Comparison of ENCODE assay signal across 19 cellular contexts in the genomic region with DNA sequence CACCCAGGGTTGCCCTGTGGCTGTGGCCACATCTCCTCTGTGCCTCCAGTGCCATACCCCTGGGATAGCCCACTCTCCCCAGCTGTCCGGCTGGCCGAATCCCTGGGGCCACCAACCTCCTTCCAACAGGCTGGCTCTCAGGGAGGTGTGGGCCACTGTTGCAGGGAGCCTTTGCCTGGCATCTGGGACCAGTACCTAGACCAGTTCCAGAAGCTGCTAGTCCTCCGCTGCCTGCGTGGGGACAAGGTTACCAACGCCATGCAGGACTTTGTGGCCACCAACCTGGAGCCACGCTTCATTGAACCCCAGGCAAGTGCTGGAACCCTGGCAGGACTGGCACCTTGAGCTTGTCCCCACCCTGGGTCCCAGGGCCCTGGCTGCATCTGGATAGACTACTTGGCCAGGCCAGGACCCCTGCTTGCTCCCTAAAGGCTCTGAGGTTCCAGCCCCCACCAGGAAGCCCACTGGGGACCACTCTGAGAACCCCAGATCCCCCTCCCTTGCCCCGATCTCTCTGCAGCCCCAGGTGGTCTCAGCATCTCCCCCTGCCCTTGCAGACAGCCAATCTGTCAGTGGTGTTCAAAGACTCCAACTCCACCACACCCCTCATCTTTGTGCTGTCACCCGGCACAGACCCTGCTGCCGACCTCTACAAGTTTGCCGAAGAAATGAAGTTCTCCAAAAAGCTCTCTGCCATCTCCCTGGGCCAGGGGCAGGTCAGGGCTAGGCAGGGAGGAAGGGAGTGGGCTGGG. TPM values are rescaled to one million over a fixed set of nuclear protein-coding genes. Genes with fewer than 3 reads are reported as not detected.
A peak's percentile ranks its signal among the peaks of the same experiment; 100 is the strongest.
DNase-seq lines count a peak whose midpoint lies in the region; ATAC-seq, FAIRE-seq and TF ChIP-seq lines count a peak whose summit lies in the region.
"Had no signal": no experiment of that assay in that cellular context is flagged by ENCODE, and none has a peak within 500 bp of the region (broad histone marks: within the 10 kb centered on the region; RNA-seq: fewer than 3 reads in every experiment).

No MANE protein-coding gene starts in this region.

- TF ChIP-seq RAD21 in HepG2 (CRISPR knock-in tag; IDR thresholded peaks at IDR 0.05): no peak

- WGBS in right lobe of liver (ENCODE audit: insufficient coverage, low coverage, low lambda C conversion rate, missing lambda C conversion rate): 92% methylated on average over 5 of the region's 10 CpGs
- WGBS in HepG2 (ENCODE audit: low lambda C conversion rate): 76% methylated on average over 6 of the region's 10 CpGs

- no peak for FAIRE-seq in HepG2 (lab: Jason Lieb, UNC)
- FAIRE-seq: A549 had no signal

- no peak overlapping the region for H3K4me2 ChIP-seq in HepG2 (ENCODE audit: low read depth, low read length)
- H3K4me2 ChIP-seq: A549 had no signal

- TF ChIP-seq CTCF in right lobe of liver (IDR thresholded peaks at IDR 0.05): no peak
- no peak for TF ChIP-seq CTCF in HepG2 (CRISPR knock-in tag; IDR thresholded peaks at IDR 0.05)
- no peak for TF ChIP-seq CTCF in endothelial cell (IDR thresholded peaks at IDR 0.05; ENCODE audit: unreplicated experiment)
- TF ChIP-seq CTCF in mucosa of descending colon (IDR thresholded peaks at IDR 0.05): no peak
- no peak for TF ChIP-seq CTCF in upper lobe of right lung (IDR thresholded peaks at IDR 0.05)
- TF ChIP-seq CTCF in CD8-positive, alpha-beta T cell (IDR thresholded peaks at IDR 0.05): no peak

- no TSS peak for BruUV-seq in HepG2 (replicated peaks; lab: Mats Ljungman, UMichigan)

- H3K9me3 Mint-ChIP-seq in endothelial cell (ENCODE audit: unreplicated experiment): no peaks in the 10 kb centered on the region
- no peaks in the 10 kb centered on the region for H3K9me3 Mint-ChIP-seq in CD8-positive, alpha-beta T cell
- H3K9me3 Mint-ChIP-seq: IgD-negative memory B cell had no signal

- TF ChIP-seq EP300 in HepG2 (IDR thresholded peaks at IDR 0.05; ENCODE audit: low read depth in 2 of 2, low read length in 2 of 2) (no peak), HepG2 (CRISPR knock-in tag; IDR thresholded peaks at IDR 0.05; ENCODE audit: borderline replicate concordance) (no peak)

- H3K4me3 Mint-ChIP-seq in endothelial cell (ENCODE audit: unreplicated experiment): no peak overlapping the region
- no peak overlapping the region for H3K4me3 Mint-ChIP-seq in CD8-positive, alpha-beta T cell
- H3K4me3 Mint-ChIP-seq: B cell, IgD-negative memory B cell had no signal

- POLR2A ChIA-PET in HepG2 (lab: Yijun Ruan, JAX): no interaction called here
- POLR2A ChIA-PET in CD8-positive, alpha-beta T cell (lab: Charles Lee): no interaction called here

- intact Hi-C loops in right lobe of liver (cut with DNase I): no loop called here
- intact Hi-C loops in HepG2 (cut with micrococcal nuclease; ENCODE audit: unreplicated experiment): no loop called here
- intact Hi-C loops in mucosa of descending colon (cut with DNase I, micrococcal nuclease): no loop called here
- intact Hi-C loops in upper lobe of right lung (cut with DNase I): no loop called here
- intact Hi-C loops in CD8-positive, alpha-beta T cell (cut with DNase I, micrococcal nuclease): no loop called here

- H3K4me1 ChIP-seq in right lobe of liver: no peaks in the 10 kb centered on the region
- H3K4me1 ChIP-seq in HepG2 (ENCODE audit: insufficient read depth, low read length): peaks cover 12% of the 10 kb centered on the region; the same call in 1 of the 2 replicates
- H3K4me1 ChIP-seq in mucosa of descending colon (ENCODE audit: low read depth): no peaks in the 10 kb centered on the region
- H3K4me1 ChIP-seq in upper lobe of right lung: no peaks in the 10 kb centered on the region
- H3K4me1 ChIP-seq in CD8-positive, alpha-beta T cell (ENCODE audit: insufficient read depth, low read length): no peaks in the 10 kb centered on the region
- H3K4me1 ChIP-seq: A549, Peyer's patch had no signal

- H4K20me1 ChIP-seq in HepG2 (ENCODE audit: insufficient read depth, low read length): no peaks in the 10 kb centered on the region

- CTCF ChIA-PET in HepG2 (lab: Yijun Ruan, JAX; ENCODE audit: low intra/inter-chr PET ratio, low total read pairs): no interaction called here
- CTCF ChIA-PET in CD8-positive, alpha-beta T cell (lab: Charles Lee): no interaction called here

- in situ Hi-C loops in HepG2 (cut with HindIII; ENCODE audit: extremely low pct_ligation_motif_present, low pct_unique_long_range_greater_than_20kb): no loop called here

- DNase-seq in right lobe of liver (peak in 2 of 3 donors; percentile 16 to 45), HepG2 (ENCODE audit: low spot score) (no peak), endothelial cell (ENCODE audit: low spot score) (no peak), mucosa of descending colon (peak in 2 of 3 donors; percentile 4 to 24), upper lobe of right lung (peak; percentile 53)
- no peak for DNase-seq in CD8-positive, alpha-beta T cell
- DNase-seq: EL, GF-D8, NCI-H1105, NCI-H146, NCI-H2081, NCI-H526 had no signal

- no peak overlapping the region for H3K4me3 ChIP-seq in right lobe of liver
- no peak overlapping the region for H3K4me3 ChIP-seq in HepG2 (replicated peaks in 1 of 3; ENCODE audit: insufficient read depth in 1 of 3, low read depth in 2 of 3, low read length in 3 of 3)
- H3K4me3 ChIP-seq in mucosa of descending colon: no peak overlapping the region
- H3K4me3 ChIP-seq in upper lobe of right lung: no peak overlapping the region
- H3K4me3 ChIP-seq in CD8-positive, alpha-beta T cell (ENCODE audit: low read depth, low read length): no peak overlapping the region
- H3K4me3 ChIP-seq: A549, Peyer's patch had no signal

- TF ChIP-seq POLR2A in right lobe of liver (IDR thresholded peaks at IDR 0.05) (no peak), HepG2 (IDR thresholded peaks at IDR 0.05; ENCODE audit: insufficient read depth in 1 of 2, low read depth in 2 of 2, low read length in 2 of 2) (no peak)

- H3K79me2 ChIP-seq in HepG2 (ENCODE audit: insufficient read depth, low read length): no peaks in the 10 kb centered on the region

- no peak overlapping the region for H2AFZ ChIP-seq in HepG2 (ENCODE audit: low read length)

- H3K27me3 ChIP-seq in right lobe of liver (no peaks in the 10 kb centered on the region), HepG2 (ENCODE audit: control insufficient read depth in 1 of 2, insufficient read depth in 2 of 2, low read length in 2 of 2) (no peaks in the 10 kb centered on the region), upper lobe of right lung (no peaks in the 10 kb centered on the region)
- H3K27me3 ChIP-seq in CD8-positive, alpha-beta T cell (ENCODE audit: insufficient read depth, low read length): no peaks in the 10 kb centered on the region
- H3K27me3 ChIP-seq: Peyer's patch had no signal

- peaks cover 15% of the 10 kb centered on the region for H3K27me3 Mint-ChIP-seq in endothelial cell (ENCODE audit: unreplicated experiment)
- H3K27me3 Mint-ChIP-seq in CD8-positive, alpha-beta T cell (ENCODE audit: low read depth): no peaks in the 10 kb centered on the region
- H3K27me3 Mint-ChIP-seq: B cell, IgD-negative memory B cell had no signal

- H3K36me3 ChIP-seq in right lobe of liver: peaks cover 0 to 15% (median 0%) of the 10 kb centered on the region in 4 donors
- H3K36me3 ChIP-seq in HepG2 (replicated peaks in 1 of 2; ENCODE audit: control insufficient read depth in 1 of 2, insufficient read depth in 2 of 2, low read length in 2 of 2): no peaks in the 10 kb centered on the region
- no peaks in the 10 kb centered on the region for H3K36me3 ChIP-seq in mucosa of descending colon (ENCODE audit: low read depth)
- peaks cover 9% of the 10 kb centered on the region for H3K36me3 ChIP-seq in upper lobe of right lung
- H3K36me3 ChIP-seq in CD8-positive, alpha-beta T cell (ENCODE audit: insufficient read depth, low read length): peaks cover 15% of the 10 kb centered on the region

- H3K9me3 ChIP-seq in right lobe of liver: no peaks in the 10 kb centered on the region
- H3K9me3 ChIP-seq in HepG2 (ENCODE audit: low read length): no peaks in the 10 kb centered on the region
- no peaks in the 10 kb centered on the region for H3K9me3 ChIP-seq in mucosa of descending colon
- H3K9me3 ChIP-seq in upper lobe of right lung: no peaks in the 10 kb centered on the region
- no peaks in the 10 kb centered on the region for H3K9me3 ChIP-seq in CD8-positive, alpha-beta T cell (ENCODE audit: low read length)
- H3K9me3 ChIP-seq: A549, Peyer's patch had no signal

- H3K36me3 Mint-ChIP-seq in endothelial cell (ENCODE audit: low read depth, unreplicated experiment): no peaks in the 10 kb centered on the region
- peaks cover 74% of the 10 kb centered on the region for H3K36me3 Mint-ChIP-seq in CD8-positive, alpha-beta T cell

- no peaks in the 10 kb centered on the region for H3K4me1 Mint-ChIP-seq in endothelial cell (ENCODE audit: unreplicated experiment)
- no peaks in the 10 kb centered on the region for H3K4me1 Mint-ChIP-seq in CD8-positive, alpha-beta T cell (ENCODE audit: low read depth)
- H3K4me1 Mint-ChIP-seq: B cell, IgD-negative memory B cell had no signal

- H3K27ac Mint-ChIP-seq in endothelial cell (ENCODE audit: unreplicated experiment): peak overlapping the region; percentile 14
- no peak overlapping the region for H3K27ac Mint-ChIP-seq in CD8-positive, alpha-beta T cell
- H3K27ac Mint-ChIP-seq: B cell, IgD-negative memory B cell had no signal

- ATAC-seq in right lobe of liver: no peak
- ATAC-seq in HepG2: no peak
- ATAC-seq in mucosa of descending colon: no peak
- no peak for ATAC-seq in upper lobe of right lung
- ATAC-seq in CD8-positive, alpha-beta T cell: no peak
- ATAC-seq in esophagus mucosa: no peak
- no peak for ATAC-seq in GM19455 (IDR thresholded peaks at IDR 0.05; ENCODE audit: unreplicated experiment)
- ATAC-seq: A549 had no signal

- H3K9ac ChIP-seq in HepG2 (ENCODE audit: insufficient read depth, low read depth, low read length): no peak overlapping the region

- H3K27ac ChIP-seq in right lobe of liver (no peak overlapping the region), HepG2 (ENCODE audit: extremely low read length, insufficient read depth, low read length) (no peak overlapping the region), upper lobe of right lung (no peak overlapping the region)
- no peak overlapping the region for H3K27ac ChIP-seq in CD8-positive, alpha-beta T cell (ENCODE audit: low read depth, low read length)
- H3K27ac ChIP-seq: A549, Peyer's patch had no signal

RNA-seq across cellular contexts. Expression of gene BAP1, which starts 14.9 kb away (rescaled TPM):
- total RNA-seq in right lobe of liver (10 to 100 TPM; 33.1 to 46.5 (median 38.7) TPM), HepG2 (2016; rRNA removed; fragmentation: Illumina TruSeq; extraction: Trizol) (46.9 and 59.1 TPM in 2 replicates), endothelial cell (ENCODE audit: unreplicated experiment) (118 TPM), mucosa of descending colon (10 to 100 TPM; 69.3 to 87.0 (median 84.1) TPM), upper lobe of right lung (71.4 TPM), esophagus mucosa (43.9 TPM)
- total RNA-seq in HepG2 (2016; cell fraction: cytosol; rRNA removed; fragmentation: Illumina TruSeq; extraction: Trizol; ENCODE audit: low read depth): 21.1 and 21.7 TPM in 2 replicates
- 42.9 and 60.4 TPM in 2 replicates for total RNA-seq in HepG2 (2016; cell fraction: insoluble cytoplasmic fraction; rRNA removed; fragmentation: Illumina TruSeq; extraction: Trizol)
- total RNA-seq in HepG2 (2016; cell fraction: membrane; rRNA removed; fragmentation: Illumina TruSeq; extraction: Trizol): 58.0 and 59.4 TPM in 2 replicates
- total RNA-seq in HepG2 (2016; cell fraction: nucleus; rRNA removed; fragmentation: Illumina TruSeq; extraction: Trizol): 36.8 and 40.5 TPM in 2 replicates
- polyA plus RNA-seq in HepG2 (2011; rRNA removed): 66.1 and 67.1 TPM in 2 replicates
- polyA plus RNA-seq in HepG2 (2011; cell fraction: cytosol; rRNA removed): 48.2 and 60.5 TPM in 2 replicates
- 163 and 192 TPM in 2 replicates for polyA plus RNA-seq in HepG2 (2011; cell fraction: nucleus; rRNA removed)
- polyA plus RNA-seq in HepG2 (2012): 45.8 and 59.1 TPM in 2 replicates
- 15.5 and 16.5 TPM in 2 replicates for polyA plus RNA-seq in HepG2 (2016; cell fraction: cytosol; fragmentation: Illumina TruSeq; extraction: Trizol; ENCODE audit: low read depth)
- 43.9 and 49.5 TPM in 2 replicates for polyA plus RNA-seq in HepG2 (2016; cell fraction: insoluble cytoplasmic fraction; fragmentation: Illumina TruSeq; extraction: Trizol; ENCODE audit: low read depth)
- polyA plus RNA-seq in HepG2 (2016; cell fraction: membrane; fragmentation: Illumina TruSeq; extraction: Trizol; ENCODE audit: low read depth): 45.8 and 47.0 TPM in 2 replicates
- polyA plus RNA-seq in HepG2 (2016; cell fraction: nucleus; fragmentation: Illumina TruSeq; extraction: Trizol; ENCODE audit: insufficient read depth, low read depth): 76.0 and 87.9 TPM in 2 replicates
- polyA minus RNA-seq in HepG2 (2011; rRNA and poly(A)+ RNA removed; ENCODE audit: low replicate concordance): 109 and 119 TPM in 2 replicates
- polyA minus RNA-seq in HepG2 (2011; cell fraction: cytosol; rRNA and poly(A)+ RNA removed): 30.5 and 32.0 TPM in 2 replicates
- 42.9 and 47.1 TPM in 2 replicates for polyA minus RNA-seq in HepG2 (2011; cell fraction: nucleus; rRNA and poly(A)+ RNA removed)
- total RNA-seq in CD8-positive, alpha-beta T cell: 100 to 1,000 TPM; 166 to 188 TPM

RNA-seq across cellular contexts. Expression of gene PHF7, which starts 15.5 kb away (rescaled TPM):
- total RNA-seq in right lobe of liver (1 to 10 TPM; 2.6 to 4.8 (median 4.0) TPM), HepG2 (2016; rRNA removed; fragmentation: Illumina TruSeq; extraction: Trizol) (4.5 and 5.2 TPM in 2 replicates), endothelial cell (ENCODE audit: unreplicated experiment) (15.9 TPM), mucosa of descending colon (10 to 100 TPM; 13.9 to 24.7 (median 17.6) TPM), upper lobe of right lung (6.8 TPM), esophagus mucosa (6.0 TPM)
- total RNA-seq in HepG2 (2016; cell fraction: cytosol; rRNA removed; fragmentation: Illumina TruSeq; extraction: Trizol; ENCODE audit: low read depth): 6.6 and 9.4 TPM in 2 replicates
- total RNA-seq in HepG2 (2016; cell fraction: insoluble cytoplasmic fraction; rRNA removed; fragmentation: Illumina TruSeq; extraction: Trizol): 4.7 TPM in 2 replicates
- total RNA-seq in HepG2 (2016; cell fraction: membrane; rRNA removed; fragmentation: Illumina TruSeq; extraction: Trizol): 8.8 and 9.5 TPM in 2 replicates
- 5.2 and 5.7 TPM in 2 replicates for total RNA-seq in HepG2 (2016; cell fraction: nucleus; rRNA removed; fragmentation: Illumina TruSeq; extraction: Trizol)
- 8.8 and 12.6 TPM in 2 replicates for polyA plus RNA-seq in HepG2 (2011; rRNA removed)
- polyA plus RNA-seq in HepG2 (2011; cell fraction: cytosol; rRNA removed): 5.8 and 6.9 TPM in 2 replicates
- 20.4 and 21.4 TPM in 2 replicates for polyA plus RNA-seq in HepG2 (2011; cell fraction: nucleus; rRNA removed)
- 6.3 and 8.7 TPM in 2 replicates for polyA plus RNA-seq in HepG2 (2012)
- polyA plus RNA-seq in HepG2 (2016; cell fraction: cytosol; fragmentation: Illumina TruSeq; extraction: Trizol; ENCODE audit: low read depth): 4.0 and 5.7 TPM in 2 replicates
- 4.4 and 4.9 TPM in 2 replicates for polyA plus RNA-seq in HepG2 (2016; cell fraction: insoluble cytoplasmic fraction; fragmentation: Illumina TruSeq; extraction: Trizol; ENCODE audit: low read depth)
- 5.7 and 8.0 TPM in 2 replicates for polyA plus RNA-seq in HepG2 (2016; cell fraction: membrane; fragmentation: Illumina TruSeq; extraction: Trizol; ENCODE audit: low read depth)
- polyA plus RNA-seq in HepG2 (2016; cell fraction: nucleus; fragmentation: Illumina TruSeq; extraction: Trizol; ENCODE audit: insufficient read depth, low read depth): 11.1 and 11.4 TPM in 2 replicates
- 6.1 and 6.8 TPM in 2 replicates for polyA minus RNA-seq in HepG2 (2011; rRNA and poly(A)+ RNA removed; ENCODE audit: low replicate concordance)
- polyA minus RNA-seq in HepG2 (2011; cell fraction: cytosol; rRNA and poly(A)+ RNA removed): 3.0 and 4.6 TPM in 2 replicates
- 17.4 and 17.6 TPM in 2 replicates for polyA minus RNA-seq in HepG2 (2011; cell fraction: nucleus; rRNA and poly(A)+ RNA removed)
- 10 to 100 TPM; 10.2 to 11.6 TPM for total RNA-seq in CD8-positive, alpha-beta T cell

RNA-seq across cellular contexts. Expression of gene SEMA3G, which starts 50.0 kb away (rescaled TPM):
- total RNA-seq in right lobe of liver (1 to 10 TPM in 2 of 6 experiments, under 1 TPM in 4; 0.60 to 2.8 (median 0.80) TPM), HepG2 (2016; rRNA removed; fragmentation: Illumina TruSeq; extraction: Trizol) (2.0 and 6.1 TPM in 2 replicates), endothelial cell (ENCODE audit: unreplicated experiment) (175 TPM), mucosa of descending colon (10 to 100 TPM in 1 of 3 donors, 1 to 10 TPM in 2; 2.7 to 10.2 (median 3.1) TPM), upper lobe of right lung (27.6 TPM), esophagus mucosa (2.7 TPM)
- 0.44 and 0.61 TPM in 2 replicates for total RNA-seq in HepG2 (2016; cell fraction: cytosol; rRNA removed; fragmentation: Illumina TruSeq; extraction: Trizol; ENCODE audit: low read depth)
- 1.9 and 7.2 TPM in 2 replicates for total RNA-seq in HepG2 (2016; cell fraction: insoluble cytoplasmic fraction; rRNA removed; fragmentation: Illumina TruSeq; extraction: Trizol)
- total RNA-seq in HepG2 (2016; cell fraction: membrane; rRNA removed; fragmentation: Illumina TruSeq; extraction: Trizol): 1.0 and 1.1 TPM in 2 replicates
- 5.8 and 8.3 TPM in 2 replicates for total RNA-seq in HepG2 (2016; cell fraction: nucleus; rRNA removed; fragmentation: Illumina TruSeq; extraction: Trizol)
- polyA plus RNA-seq in HepG2 (2011; rRNA removed): 8.3 and 13.4 TPM in 2 replicates
- polyA plus RNA-seq in HepG2 (2011; cell fraction: cytosol; rRNA removed): 8.0 and 10.3 TPM in 2 replicates
- polyA plus RNA-seq in HepG2 (2011; cell fraction: nucleus; rRNA removed): 21.7 and 30.5 TPM in 2 replicates
- polyA plus RNA-seq in HepG2 (2012): 14.2 and 15.4 TPM in 2 replicates
- polyA plus RNA-seq in HepG2 (2016; cell fraction: cytosol; fragmentation: Illumina TruSeq; extraction: Trizol; ENCODE audit: low read depth): 0.33 and 0.36 TPM in 2 replicates
- polyA plus RNA-seq in HepG2 (2016; cell fraction: insoluble cytoplasmic fraction; fragmentation: Illumina TruSeq; extraction: Trizol; ENCODE audit: low read depth): 1.4 and 2.1 TPM in 2 replicates
- 0.62 and 0.71 TPM in 2 replicates for polyA plus RNA-seq in HepG2 (2016; cell fraction: membrane; fragmentation: Illumina TruSeq; extraction: Trizol; ENCODE audit: low read depth)
- polyA plus RNA-seq in HepG2 (2016; cell fraction: nucleus; fragmentation: Illumina TruSeq; extraction: Trizol; ENCODE audit: insufficient read depth, low read depth): 8.4 and 8.8 TPM in 2 replicates
- 1.2 and 22.3 TPM in 2 replicates for polyA minus RNA-seq in HepG2 (2011; rRNA and poly(A)+ RNA removed; ENCODE audit: low replicate concordance)
- 6.4 and 10.0 TPM in 2 replicates for polyA minus RNA-seq in HepG2 (2011; cell fraction: cytosol; rRNA and poly(A)+ RNA removed)
- 11.9 and 12.6 TPM in 2 replicates for polyA minus RNA-seq in HepG2 (2011; cell fraction: nucleus; rRNA and poly(A)+ RNA removed)
- total RNA-seq in CD8-positive, alpha-beta T cell: under 1 TPM in 1 of 2 experiments, not detected in 1; 0.05 TPM
- total RNA-seq: OCI-LY7 had no signal

RNA-seq across cellular contexts. Expression of gene TNNC1, which starts 58.9 kb away (rescaled TPM):
- 10 to 100 TPM in 1 of 6 experiments, 1 to 10 TPM in 3, under 1 TPM in 2; 0.55 to 12.2 (median 1.3) TPM for total RNA-seq in right lobe of liver
- total RNA-seq in HepG2 (2016; rRNA removed; fragmentation: Illumina TruSeq; extraction: Trizol): 11.8 and 18.7 TPM in 2 replicates
- total RNA-seq in HepG2 (2016; cell fraction: cytosol; rRNA removed; fragmentation: Illumina TruSeq; extraction: Trizol; ENCODE audit: low read depth): 4.4 and 4.6 TPM in 2 replicates
- 13.2 and 20.1 TPM in 2 replicates for total RNA-seq in HepG2 (2016; cell fraction: insoluble cytoplasmic fraction; rRNA removed; fragmentation: Illumina TruSeq; extraction: Trizol)
- 2.5 and 5.3 TPM in 2 replicates for total RNA-seq in HepG2 (2016; cell fraction: membrane; rRNA removed; fragmentation: Illumina TruSeq; extraction: Trizol)
- 5.4 and 5.7 TPM in 2 replicates for total RNA-seq in HepG2 (2016; cell fraction: nucleus; rRNA removed; fragmentation: Illumina TruSeq; extraction: Trizol)
- 36.4 and 39.5 TPM in 2 replicates for polyA plus RNA-seq in HepG2 (2011; rRNA removed)
- 53.0 and 54.8 TPM in 2 replicates for polyA plus RNA-seq in HepG2 (2011; cell fraction: cytosol; rRNA removed)
- polyA plus RNA-seq in HepG2 (2011; cell fraction: nucleus; rRNA removed): 14.3 and 16.8 TPM in 2 replicates
- 10.9 and 12.3 TPM in 2 replicates for polyA plus RNA-seq in HepG2 (2012)
- 3.3 and 4.0 TPM in 2 replicates for polyA plus RNA-seq in HepG2 (2016; cell fraction: cytosol; fragmentation: Illumina TruSeq; extraction: Trizol; ENCODE audit: low read depth)
- 17.1 and 18.1 TPM in 2 replicates for polyA plus RNA-seq in HepG2 (2016; cell fraction: insoluble cytoplasmic fraction; fragmentation: Illumina TruSeq; extraction: Trizol; ENCODE audit: low read depth)
- 2.7 and 3.3 TPM in 2 replicates for polyA plus RNA-seq in HepG2 (2016; cell fraction: membrane; fragmentation: Illumina TruSeq; extraction: Trizol; ENCODE audit: low read depth)
- 6.6 and 10.5 TPM in 2 replicates for polyA plus RNA-seq in HepG2 (2016; cell fraction: nucleus; fragmentation: Illumina TruSeq; extraction: Trizol; ENCODE audit: insufficient read depth, low read depth)
- 7.0 and 8.2 TPM in 2 replicates for polyA minus RNA-seq in HepG2 (2011; rRNA and poly(A)+ RNA removed; ENCODE audit: low replicate concordance)
- polyA minus RNA-seq in HepG2 (2011; cell fraction: cytosol; rRNA and poly(A)+ RNA removed): 4.5 and 5.4 TPM in 2 replicates
- polyA minus RNA-seq in HepG2 (2011; cell fraction: nucleus; rRNA and poly(A)+ RNA removed): 4.5 and 4.6 TPM in 2 replicates
- 0.67 TPM for total RNA-seq in endothelial cell (ENCODE audit: unreplicated experiment)
- 1 to 10 TPM in 2 of 3 donors, under 1 TPM in 1; 0.60 to 6.3 (median 2.5) TPM for total RNA-seq in mucosa of descending colon
- total RNA-seq in upper lobe of right lung: 88.9 TPM
- total RNA-seq in CD8-positive, alpha-beta T cell: 1 to 10 TPM; 3.8 to 4.3 TPM
- total RNA-seq in esophagus mucosa: 0.88 TPM
- total RNA-seq: Peyer's patch had no signal
- polyA plus RNA-seq: IgD-negative memory B cell had no signal

Comparison
In these comparisons a context has a peak if more than half of its experiments do, and no peak if none do; other contexts are left out.
1. DNase-seq: peak in right lobe of liver (2 of 3), mucosa of descending colon (2 of 3) and upper lobe of right lung (single experiment); none in HepG2 (single experiment), endothelial cell (single experiment) and CD8-positive, alpha-beta T cell (0 of 7).